23 cellular contexts compared by ENCODE assay signal in genomic region chr18:75062297-75062886, GRCh38.
"Had no signal": no experiment of that assay in that cellular context is flagged by ENCODE, and none has a peak within 500 bp of the region (broad histone marks: within the 10 kb centered on the region; RNA-seq: fewer than 3 reads in every experiment).

No MANE protein-coding gene starts in this region.

- H3K27me3 ChIP-seq: ovary, right atrium auricular region, stomach, testis, thyroid gland, transverse colon, upper lobe of left lung had no signal

- H3K4me3 Mint-ChIP-seq: naive thymus-derived CD4-positive, alpha-beta T cell; natural killer cell treated with Interleukin-12 subunit alpha and Interleukin-12 subunit beta and Interleukin-15 and Interleukin-18, amount 100 ng/mL, for 72 hours had no signal

- H3K36me3 Mint-ChIP-seq: natural killer cell treated with Interleukin-12 subunit alpha and Interleukin-12 subunit beta and Interleukin-15 and Interleukin-18, amount 100 ng/mL, for 72 hours had no signal

- H3K4me3 ChIP-seq: left ventricle myocardium inferior, lung, mucosa of descending colon, ovary, right atrium auricular region, skin epidermis, stomach, testis, thyroid gland, transverse colon, upper lobe of left lung had no signal

- ATAC-seq: mucosa of descending colon; naive thymus-derived CD4-positive, alpha-beta T cell; natural killer cell treated with Interleukin-12 subunit alpha and Interleukin-12 subunit beta and Interleukin-15 and Interleukin-18, amount 100 ng/mL, for 72 hours; stimulated activated naive B cell treated with anti-CD40 and anti-IgM and Interleukin-4, amounts not matched to agents 10 μg/mL and 1 μg/mL and 100 μg/mL, for 72 hours; stimulated activated naive CD8-positive, alpha-beta T cell treated with anti-CD3 and anti-CD28 coated beads, Interleukin-15, Interleukin-2, amounts not matched to agents 100 U/mL and 50 U/mL, for 24 hours had no signal

- H3K27ac ChIP-seq: left ventricle myocardium inferior, ovary, right atrium auricular region, skin epidermis, stomach, testis, thyroid gland, transverse colon, upper lobe of left lung had no signal

- H3K27me3 Mint-ChIP-seq: naive thymus-derived CD4-positive, alpha-beta T cell; natural killer cell treated with Interleukin-12 subunit alpha and Interleukin-12 subunit beta and Interleukin-15 and Interleukin-18, amount 100 ng/mL, for 72 hours; progenitor cell of endocrine pancreas; stimulated activated naive B cell treated with anti-CD40 and anti-IgM and Interleukin-4, amounts not matched to agents 10 μg/mL and 1 μg/mL and 100 μg/mL, for 72 hours had no signal

- H3K27ac Mint-ChIP-seq: natural killer cell treated with Interleukin-12 subunit alpha and Interleukin-12 subunit beta and Interleukin-15 and Interleukin-18, amount 100 ng/mL, for 72 hours; progenitor cell of endocrine pancreas; stimulated activated naive B cell treated with anti-CD40 and anti-IgM and Interleukin-4, amounts not matched to agents 10 μg/mL and 1 μg/mL and 100 μg/mL, for 72 hours had no signal

- H3K9me3 Mint-ChIP-seq: naive thymus-derived CD4-positive, alpha-beta T cell; natural killer cell treated with Interleukin-12 subunit alpha and Interleukin-12 subunit beta and Interleukin-15 and Interleukin-18, amount 100 ng/mL, for 72 hours; stimulated activated naive B cell treated with anti-CD40 and anti-IgM and Interleukin-4, amounts not matched to agents 10 μg/mL and 1 μg/mL and 100 μg/mL, for 72 hours had no signal

- H3K36me3 ChIP-seq: ovary, thyroid gland had no signal

- H3K9me3 ChIP-seq: left ventricle myocardium inferior, mucosa of descending colon, ovary, right atrium auricular region, stomach, testis, thyroid gland, transverse colon, upper lobe of left lung had no signal

- DNase-seq: hippocampal formation; left ventricle myocardium inferior; mesendoderm; midbrain; mucosa of descending colon; naive thymus-derived CD4-positive, alpha-beta T cell; ovary; stimulated activated CD4-positive, alpha-beta T cell treated with anti-CD3 and anti-CD28 coated beads, Interleukin-12 subunit alpha, Interleukin-12 subunit beta, amount 100 ng/mL, for 4 hours; stimulated activated CD4-positive, alpha-beta T cell treated with anti-CD3 and anti-CD28 coated beads, Interleukin-15, amount 100 ng/mL, for 24 hours; stimulated activated CD4-positive, alpha-beta T cell treated with anti-CD3 and anti-CD28 coated beads, Interleukin-2, amount 100 ng/mL, for 24 hours; stimulated activated CD4-positive, alpha-beta T cell treated with anti-CD3 and anti-CD28 coated beads, Interleukin-4, amount 100 ng/mL, for 1 hour; stimulated activated naive B cell treated with anti-CD40 and anti-IgM and Interleukin-4, amounts not matched to agents 10 μg/mL and 1 μg/mL and 100 μg/mL, for 72 hours; stimulated activated naive CD8-positive, alpha-beta T cell treated with anti-CD3 and anti-CD28 coated beads, Interleukin-15, Interleukin-2, amounts not matched to agents 100 U/mL and 50 U/mL, for 24 hours; stomach; testis; thyroid gland; transverse colon had no signal

- H3K4me1 ChIP-seq: left ventricle myocardium inferior, right atrium auricular region, stomach, testis, thyroid gland, transverse colon, upper lobe of left lung had no signal
